Comparison of ENCODE assay signal across 25 cellular contexts in the genomic region with DNA sequence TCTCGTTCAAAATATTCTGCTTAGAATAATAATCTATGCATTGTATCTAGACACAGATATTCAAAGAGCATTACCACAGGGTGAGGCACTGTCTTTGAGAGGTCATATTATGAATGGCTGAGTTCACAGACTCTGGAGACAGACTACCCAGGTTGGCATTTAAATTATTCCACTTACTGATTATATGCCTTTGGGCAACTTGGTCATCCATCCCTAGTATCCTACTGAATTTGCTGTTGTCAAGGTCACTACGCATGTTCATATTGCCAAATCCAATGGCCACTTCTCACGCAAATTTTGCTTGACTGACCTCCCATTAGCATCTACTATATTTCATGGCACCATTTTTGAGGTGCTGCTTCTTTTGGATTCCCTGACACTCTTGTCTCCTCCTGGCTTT.
A peak's percentile ranks its signal among the peaks of the same experiment; 100 is the strongest.
DNase-seq lines count a peak whose midpoint lies in the region; ATAC-seq, FAIRE-seq and TF ChIP-seq lines count a peak whose summit lies in the region.
"Had no signal": no experiment of that assay in that cellular context is flagged by ENCODE, and none has a peak within 500 bp of the region (broad histone marks: within the 10 kb centered on the region; RNA-seq: fewer than 3 reads in every experiment).

No MANE protein-coding gene starts in this region.

- no peaks in the 10 kb centered on the region for H4K20me1 ChIP-seq in neural progenitor cell (ENCODE audit: low read depth)
- H4K20me1 ChIP-seq: BLaER1 had no signal

- H3K36me3 ChIP-seq in neural progenitor cell: no peaks in the 10 kb centered on the region
- H3K36me3 ChIP-seq in upper lobe of right lung: no peaks in the 10 kb centered on the region
- H3K36me3 ChIP-seq: BE2C, BLaER1 had no signal

- H3K27me3 Mint-ChIP-seq in neural progenitor cell (ENCODE audit: insufficient read depth, low read depth): no peaks in the 10 kb centered on the region
- H3K27me3 Mint-ChIP-seq: CD4-positive, alpha-beta memory T cell; CD4-positive, CD25-positive, alpha-beta regulatory T cell; CD8-positive, alpha-beta memory T cell had no signal

- H3K4me3 ChIP-seq in neural progenitor cell: no peak overlapping the region
- H3K4me3 ChIP-seq in upper lobe of right lung: no peak overlapping the region
- H3K4me3 ChIP-seq: BLaER1 had no signal

- peak; percentile 96 for FAIRE-seq in H54 (lab: Jason Lieb, UNC)
- FAIRE-seq: A204.1, D721Med, G401.6, GM12891, GM19239 had no signal

- H3K4me1 ChIP-seq in neural progenitor cell: no peaks in the 10 kb centered on the region
- no peaks in the 10 kb centered on the region for H3K4me1 ChIP-seq in upper lobe of right lung
- H3K4me1 ChIP-seq: BE2C, BLaER1, Caco-2 had no signal

- no peak overlapping the region for H3K9ac ChIP-seq in neural progenitor cell
- H3K9ac ChIP-seq: BLaER1 had no signal

- H3K9me3 ChIP-seq in neural progenitor cell (ENCODE audit: low read depth): no peaks in the 10 kb centered on the region
- peaks cover 4% of the 10 kb centered on the region for H3K9me3 ChIP-seq in upper lobe of right lung
- H3K9me3 ChIP-seq: BE2C, BLaER1, Caco-2 had no signal

- H3K27me3 ChIP-seq in neural progenitor cell (no peaks in the 10 kb centered on the region), upper lobe of right lung (no peaks in the 10 kb centered on the region)
- H3K27me3 ChIP-seq: BE2C, BLaER1 had no signal

- intact Hi-C loops in upper lobe of right lung (cut with DNase I): no loop called here

- H3K27ac Mint-ChIP-seq in neural progenitor cell: no peak overlapping the region
- H3K27ac Mint-ChIP-seq: CD14-positive monocyte; CD4-positive, alpha-beta memory T cell; CD4-positive, CD25-positive, alpha-beta regulatory T cell; CD8-positive, alpha-beta memory T cell had no signal

- no peak for TF ChIP-seq CTCF in neural progenitor cell (IDR thresholded peaks at IDR 0.05)
- no peak for TF ChIP-seq CTCF in upper lobe of right lung (IDR thresholded peaks at IDR 0.05)

- peak overlapping the region; percentile 51 for H2AFZ ChIP-seq in neural progenitor cell (replicated peaks)

- no peak for ATAC-seq in GM21825 (IDR thresholded peaks at IDR 0.05; ENCODE audit: unreplicated experiment)
- no peak for ATAC-seq in upper lobe of right lung

- no peak overlapping the region for H3K4me3 Mint-ChIP-seq in neural progenitor cell
- H3K4me3 Mint-ChIP-seq: CD14-positive monocyte; CD4-positive, alpha-beta memory T cell; CD4-positive, CD25-positive, alpha-beta regulatory T cell; CD8-positive, alpha-beta memory T cell had no signal

- peak; percentile 66 for DNase-seq in COLO829 (ENCODE audit: low spot score)
- no peak for DNase-seq in H54 (ENCODE audit: insufficient read length, low spot score)
- peak; percentile 78 for DNase-seq in RPMI7951 (ENCODE audit: low read depth)
- no peak for DNase-seq in neural progenitor cell (ENCODE audit: low spot score)
- DNase-seq in HuH-7.5 (ENCODE audit: low spot score): no peak
- DNase-seq in upper lobe of right lung: no peak
- DNase-seq: 8988T; ACHN; BE2C; C1 segment of cervical spinal cord; Caco-2; Calu3; CD4-positive, alpha-beta memory T cell; CD4-positive, CD25-positive, alpha-beta regulatory T cell; CD8-positive, alpha-beta memory T cell; DMS79 treated with DMSO at 0.1 percent for 48 hours; GF-D8 had no signal

- H3K27ac ChIP-seq in neural progenitor cell (no peak overlapping the region), upper lobe of right lung (no peak overlapping the region)
- H3K27ac ChIP-seq: BLaER1 had no signal

- no peak for TF ChIP-seq POLR2A in H54 (IDR thresholded peaks at IDR 0.05; ENCODE audit: low read depth, low read length)

- peaks cover 9% of the 10 kb centered on the region for H3K9me3 Mint-ChIP-seq in neural progenitor cell

- H3K79me2 ChIP-seq in neural progenitor cell (ENCODE audit: low read depth): no peaks in the 10 kb centered on the region

- no peaks in the 10 kb centered on the region for H3F3A ChIP-seq in neural progenitor cell (ENCODE audit: low read depth)

- H3K4me2 ChIP-seq in neural progenitor cell: no peak overlapping the region
- H3K4me2 ChIP-seq: BLaER1 had no signal

- no peaks in the 10 kb centered on the region for H3K36me3 Mint-ChIP-seq in neural progenitor cell
- H3K36me3 Mint-ChIP-seq: CD14-positive monocyte; CD4-positive, alpha-beta memory T cell; CD4-positive, CD25-positive, alpha-beta regulatory T cell; CD8-positive, alpha-beta memory T cell had no signal

- peaks cover 4% of the 10 kb centered on the region for H3K4me1 Mint-ChIP-seq in neural progenitor cell
- H3K4me1 Mint-ChIP-seq: CD14-positive monocyte; CD4-positive, alpha-beta memory T cell; CD4-positive, CD25-positive, alpha-beta regulatory T cell; CD8-positive, alpha-beta memory T cell had no signal

Comparison
In these comparisons a context has a peak if more than half of its experiments do, and no peak if none do; other contexts are left out.
1. DNase-seq: peak in COLO829 (single experiment) and RPMI7951 (single experiment); none in H54 (single experiment), neural progenitor cell (single experiment), HuH-7.5 (single experiment) and upper lobe of right lung (single experiment).